1 cellular context compared by ENCODE assay signal in the genomic region with DNA sequence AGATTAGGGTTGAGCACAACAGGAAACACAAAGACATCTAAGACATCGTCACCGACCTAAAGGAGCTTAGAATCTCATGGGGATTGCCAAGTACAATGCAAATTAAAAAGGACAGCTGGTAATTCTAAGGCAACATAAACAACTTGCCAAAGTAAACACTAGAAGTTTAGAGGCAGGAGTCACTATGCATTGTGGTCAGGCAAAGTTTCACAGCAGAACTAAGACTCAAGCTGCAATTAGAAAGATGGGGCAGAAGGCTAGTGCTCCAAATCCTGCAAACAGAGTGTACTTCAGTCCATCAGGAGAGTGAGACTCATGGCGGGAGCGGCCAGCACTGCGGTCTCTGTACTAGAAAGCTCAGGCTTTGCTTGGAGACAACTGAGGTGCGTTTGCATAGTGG.
TF ChIP-seq lines count a peak whose summit lies in the region.

No MANE protein-coding gene starts in this region.

TF ChIP-seq in GM23338, 12 proteins besides CTCF, POLR2A, EP300 and RAD21 (continued from another document):
- TF ChIP-seq ZNF462 (CRISPR knock-in tag; IDR thresholded peaks at IDR 0.05) (no peak), JUNB (IDR thresholded peaks at IDR 0.05; ENCODE audit: unreplicated experiment) (no peak), NANOG (IDR thresholded peaks at IDR 0.05; ENCODE audit: borderline replicate concordance) (no peak), ZNF114 (CRISPR knock-in tag; IDR thresholded peaks at IDR 0.05) (no peak), EZH2 (IDR thresholded peaks at IDR 0.05; ENCODE audit: low read depth, unreplicated experiment) (no peak), POLR2AphosphoS5 (IDR thresholded peaks at IDR 0.05; ENCODE audit: low read depth) (no peak), CREB1 (CRISPR knock-in tag; IDR thresholded peaks at IDR 0.05; ENCODE audit: low read depth) (no peak)
